ENCODE assay signal across 8 cellular contexts in genomic region chr2:111850646-111851045, GRCh38. TPM values are rescaled to one million over a fixed set of nuclear protein-coding genes. Genes with fewer than 3 reads are reported as not detected.
DNase-seq lines count a peak whose midpoint lies in the region; ATAC-seq, FAIRE-seq and TF ChIP-seq lines count a peak whose summit lies in the region.
"Not testable (repeated sequence)": the region's sequence is repeated elsewhere in the genome, so short reads cannot be mapped to it uniquely, and the experiment has no call there.

No MANE protein-coding gene starts in this region.

- H3K9me3 ChIP-seq in BE2C; K562 (replicated peaks; ENCODE audit: control insufficient read depth, insufficient read depth, low read depth, low read length): not testable (repeated sequence)

- not testable (repeated sequence) for H3K9ac ChIP-seq in K562 (ENCODE audit: insufficient read depth in 1 of 2, low read depth in 2 of 2, low read length in 2 of 2)

- H3K36me3 ChIP-seq in BE2C = not testable (repeated sequence)
- peaks cover 35% of the 10 kb centered on the region; the same call in 1 of the 3 replicates for H3K36me3 ChIP-seq in K562 (ENCODE audit: control insufficient read depth, insufficient read depth, low read length)

- CTCF ChIA-PET in K562 (lab: Yijun Ruan, JAX; ENCODE audit: low intra/inter-chr PET ratio) = not testable (repeated sequence)

- not testable (repeated sequence) for H4K20me1 ChIP-seq in K562 (replicated peaks; ENCODE audit: control insufficient read depth, insufficient read depth, low read length)

- TF ChIP-seq CTCF in BE2C (IDR thresholded peaks at IDR 0.05; ENCODE audit: low read depth, low read length) (peak; percentile 38), WI38 (IDR thresholded peaks at IDR 0.05; ENCODE audit: low read depth, low read length) (peak; percentile 20; the same call in 1 of the 2 replicates), K562 (IDR thresholded peaks at IDR 0.05 in 2 of 3, conservative IDR thresholded peaks at IDR 0.05 in 1 of 3; ENCODE audit: insufficient read depth in 2 of 3, low read depth in 1 of 3, low read length in 3 of 3) (peak; percentile 18 to 27 (median 22); a peak in 1 of 6 replicates), foreskin fibroblast (IDR thresholded peaks at IDR 0.05; ENCODE audit: low read depth, low read length) (peak; percentile 41)

- TF ChIP-seq EP300 in K562 (IDR thresholded peaks at IDR 0.05; ENCODE audit: low read length) = not testable (repeated sequence)

- not testable (repeated sequence) for H3K4me1 ChIP-seq in BE2C; K562 (replicated peaks in 1 of 2; ENCODE audit: control insufficient read depth in 2 of 2, insufficient read depth in 2 of 2, low read length in 2 of 2)

- not testable (repeated sequence) for H3K9me1 ChIP-seq in K562 (ENCODE audit: control insufficient read depth, insufficient read depth, low read length)

- POLR2A ChIA-PET in K562 (lab: Yijun Ruan, JAX) = not testable (repeated sequence)

- H2AFZ ChIP-seq in K562 (ENCODE audit: low read depth, low read length) = not testable (repeated sequence)

- peak; percentile 91 for ATAC-seq in K562

- H3K27ac ChIP-seq in K562 (ENCODE audit: extremely low read depth, low read depth, low read length) = not testable (repeated sequence)

- H3K79me2 ChIP-seq in K562 (ENCODE audit: control insufficient read depth, insufficient read depth, low read length) = not testable (repeated sequence)

- FAIRE-seq in K562 (lab: Jason Lieb, UNC) = not testable (repeated sequence)

- not testable (repeated sequence) for H3K4me2 ChIP-seq in K562 (ENCODE audit: insufficient read depth, low read length)

- in situ Hi-C loops in K562 (cut with MboI) = not testable (repeated sequence)

- intact Hi-C loops in K562 (cut with micrococcal nuclease) = not testable (repeated sequence)

- not testable (repeated sequence) for TF ChIP-seq RAD21 in K562 (CRISPR knock-in tag; conservative IDR thresholded peaks at IDR 0.05 in 1 of 2, IDR thresholded peaks at IDR 0.05 in 1 of 2)

- not testable (repeated sequence) for H3K27me3 ChIP-seq in BE2C; K562 (ENCODE audit: control insufficient read depth in 2 of 2, insufficient read depth in 2 of 2, low read length in 2 of 2)

- not testable (repeated sequence) for BruUV-seq in K562 (replicated peaks; lab: Mats Ljungman, UMichigan)

- not testable (repeated sequence) for TF ChIP-seq POLR2A in K562 (conservative IDR thresholded peaks at IDR 0.05)

- not testable (repeated sequence) for H3K4me3 ChIP-seq in BE2C (ENCODE audit: low read depth, low read length); WI38 (ENCODE audit: low read depth, low read length); K562; foreskin fibroblast (ENCODE audit: low read depth in 1 of 2, low read length in 2 of 2)

- DNase-seq in BE2C (peak; percentile 31), H4 (ENCODE audit: low spot score) (peak; percentile 3), NCI-H510A treated with DMSO at 0.1 percent for 48 hours (lab: John Stamatoyannopoulos, UW) (peak; percentile 47), K562 (ENCODE audit: extremely low read depth in 1 of 4, low spot score in 3 of 4) (peak in 1 of 4 experiments; percentile 39), foreskin fibroblast (peak; percentile 4 to 6), mucosa of gallbladder (ENCODE audit: low spot score) (peak; percentile 14)
- DNase-seq in stimulated activated CD4-positive, alpha-beta T cell treated with anti-CD3 and anti-CD28 coated beads, Interleukin-4, amount 100 ng/mL, for 48 hours (ENCODE audit: low read depth in 2 of 2) = peak; percentile 13 to 23

- 20% methylated on average over 2 of the region's 4 CpGs for WGBS in K562 (ENCODE audit: insufficient coverage, low coverage, missing lambda C conversion rate)

RNA-seq across cellular contexts. Expression of gene ANAPC1, which starts 33.3 kb away (rescaled TPM):
- polyA plus RNA-seq in BE2C (2012; ENCODE audit: insufficient read depth, insufficient read length, low read depth) = 27.8 TPM
- total RNA-seq in H4 (2014; rRNA removed; shearing (Covaris generic)) = 36.4 and 44.8 TPM in 2 replicates
- 248 and 378 TPM in 2 replicates for total RNA-seq in K562 (2011; cell fraction: chromatin; rRNA removed; ENCODE audit: low replicate concordance)
- total RNA-seq in K562 (2011; cell fraction: nucleolus; rRNA removed) = 149 and 174 TPM in 2 replicates
- 181 and 218 TPM in 2 replicates for total RNA-seq in K562 (2011; cell fraction: nucleoplasm; rRNA removed)
- total RNA-seq in K562 (2014; rRNA removed) = 126 and 155 TPM in 2 replicates
- 97.8 and 98.2 TPM in 2 replicates for total RNA-seq in K562 (2014; rRNA removed; fragmentation: Illumina TruSeq; extraction: Trizol)
- 84.3 and 87.1 TPM in 2 replicates for total RNA-seq in K562 (2015; rRNA removed; fragmentation: Illumina TruSeq; extraction: Trizol)
- total RNA-seq in K562 (2021) = 102 and 112 TPM in 2 replicates
- polyA plus RNA-seq in K562 (2011; rRNA removed) = 67.3 and 78.2 TPM in 2 replicates
- polyA plus RNA-seq in K562 (2011; cell fraction: cytosol; rRNA removed) = 42.5 and 56.6 TPM in 2 replicates
- polyA plus RNA-seq in K562 (2011; cell fraction: nucleus; rRNA removed) = 87.3 and 96.1 TPM in 2 replicates
- polyA plus RNA-seq in K562 (2012) = 25.3 and 38.9 TPM in 2 replicates
- 52.2 and 61.3 TPM in 2 replicates for polyA plus RNA-seq in K562 (2014; fragmentation: Illumina TruSeq; extraction: Trizol)
- polyA plus RNA-seq in K562 (2014; fragmentation: Nextera tagmentation; extraction: Ambion mirVana) = 10 to 100 TPM; 14.0 to 18.9 TPM
- 57.5 and 77.5 TPM in 2 replicates for polyA plus RNA-seq in K562 (2014; rRNA removed)
- polyA minus RNA-seq in K562 (2011; rRNA and poly(A)+ RNA removed) = 219 and 246 TPM in 2 replicates
- 81.3 and 88.9 TPM in 2 replicates for polyA minus RNA-seq in K562 (2011; cell fraction: cytosol; rRNA and poly(A)+ RNA removed)
- polyA minus RNA-seq in K562 (2011; cell fraction: nucleus; rRNA and poly(A)+ RNA removed) = 185 and 193 TPM in 2 replicates
- 24.7 TPM for total RNA-seq in mucosa of gallbladder

RNA-seq across cellular contexts. Expression of gene MERTK, which starts 47.8 kb away (rescaled TPM):
- 0.73 TPM for polyA plus RNA-seq in BE2C (2012; ENCODE audit: insufficient read depth, insufficient read length, low read depth)
- 0.25 and 0.62 TPM in 2 replicates for total RNA-seq in H4 (2014; rRNA removed; shearing (Covaris generic))
- total RNA-seq in K562 (2011; cell fraction: chromatin; rRNA removed; ENCODE audit: low replicate concordance) = 5.8 and 6.9 TPM in 2 replicates
- 5.0 and 5.3 TPM in 2 replicates for total RNA-seq in K562 (2011; cell fraction: nucleolus; rRNA removed)
- 4.0 and 4.7 TPM in 2 replicates for total RNA-seq in K562 (2011; cell fraction: nucleoplasm; rRNA removed)
- total RNA-seq in K562 (2014; rRNA removed) (0.82 and 1.1 TPM in 2 replicates), K562 (2014; rRNA removed; fragmentation: Illumina TruSeq; extraction: Trizol) (0.73 and 0.83 TPM in 2 replicates), K562 (2015; rRNA removed; fragmentation: Illumina TruSeq; extraction: Trizol) (0.62 and 0.68 TPM in 2 replicates), K562 (2021) (1.1 and 1.4 TPM in 2 replicates), mucosa of gallbladder (20.4 TPM)
- polyA plus RNA-seq in K562 (2011; rRNA removed) (1.6 and 2.7 TPM in 2 replicates), K562 (2014; fragmentation: Illumina TruSeq; extraction: Trizol) (0.93 and 1.2 TPM in 2 replicates), K562 (2014; fragmentation: Nextera tagmentation; extraction: Ambion mirVana) (under 1 TPM; 0.23 to 0.31 TPM), K562 (2014; rRNA removed) (0.74 and 1.3 TPM in 2 replicates)
- 1.7 and 2.3 TPM in 2 replicates for polyA plus RNA-seq in K562 (2011; cell fraction: cytosol; rRNA removed)
- 2.4 and 3.4 TPM in 2 replicates for polyA plus RNA-seq in K562 (2011; cell fraction: nucleus; rRNA removed)
- 0.96 and 1.6 TPM in 2 replicates for polyA plus RNA-seq in K562 (2012)
- polyA minus RNA-seq in K562 (2011; rRNA and poly(A)+ RNA removed) = 2.4 and 4.1 TPM in 2 replicates
- polyA minus RNA-seq in K562 (2011; cell fraction: cytosol; rRNA and poly(A)+ RNA removed) = 1.4 and 1.8 TPM in 2 replicates
- 1.5 and 3.2 TPM in 2 replicates for polyA minus RNA-seq in K562 (2011; cell fraction: nucleus; rRNA and poly(A)+ RNA removed)
